In the genomic region with DNA sequence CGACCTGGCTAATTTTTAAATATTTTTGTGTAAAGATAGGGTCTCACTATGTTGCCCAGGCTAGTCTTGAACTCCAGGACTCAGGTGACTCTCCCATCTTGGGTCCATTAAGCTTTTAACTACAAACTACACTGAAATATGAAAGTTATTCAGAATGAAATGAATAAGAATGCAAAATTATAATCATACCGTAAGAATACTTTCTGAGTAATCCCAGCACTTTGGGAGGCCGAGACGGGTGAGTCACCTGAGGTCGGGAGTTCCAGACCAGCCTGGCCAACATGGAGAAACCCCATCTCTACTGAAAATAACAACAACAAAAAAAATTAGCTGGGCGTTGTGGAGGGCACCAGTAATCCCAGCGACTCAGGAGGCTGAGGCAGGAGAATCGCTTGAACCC, we compare ENCODE assay signal across 20 cellular contexts. TPM values are rescaled to one million over a fixed set of nuclear protein-coding genes. Genes with fewer than 3 reads are reported as not detected.
A peak's percentile ranks its signal among the peaks of the same experiment; 100 is the strongest.
DNase-seq lines count a peak whose midpoint lies in the region; ATAC-seq and TF ChIP-seq lines count a peak whose summit lies in the region.
"Had no signal": no experiment of that assay in that cellular context is flagged by ENCODE, and none has a peak within 500 bp of the region (broad histone marks: within the 10 kb centered on the region; RNA-seq: fewer than 3 reads in every experiment).

No MANE protein-coding gene starts in this region.

- intact Hi-C loops in right lobe of liver (cut with DNase I): no loop called here
- intact Hi-C loops in psoas muscle (cut with DNase I): no loop called here

- H3K4me1 Mint-ChIP-seq in T-helper 2 cell treated with Interferon-gamma antibody and Interleukin-4, amounts not matched to agents 5 μg/mL and 100 μg/mL, for 36 hours (ENCODE audit: low read depth): peaks cover 5% of the 10 kb centered on the region
- H3K4me1 Mint-ChIP-seq in activated T-helper 17 cell treated with anti-CD3 and anti-CD28 coated beads, Interleukin-2, amount 50 U/mL, for 72 hours: peaks cover 8% of the 10 kb centered on the region
- H3K4me1 Mint-ChIP-seq: central memory CD8-positive, alpha-beta T cell had no signal

- H2AFZ ChIP-seq in GM23248: no peak overlapping the region

- TF ChIP-seq CTCF in right lobe of liver (IDR thresholded peaks at IDR 0.05) (no peak), psoas muscle (IDR thresholded peaks at IDR 0.05) (no peak), foreskin fibroblast (IDR thresholded peaks at IDR 0.05; ENCODE audit: low read depth, low read length) (no peak)

- H3K36me3 ChIP-seq in GM23248 (ENCODE audit: low read depth) (no peaks in the 10 kb centered on the region), right lobe of liver (peaks cover 0 to 10% (median 6%) of the 10 kb centered on the region in 4 donors), psoas muscle (ENCODE audit: insufficient read depth in 1 of 2, low read depth in 1 of 2) (no peaks in the 10 kb centered on the region)
- H3K36me3 ChIP-seq: ovary had no signal

- H3K4me3 ChIP-seq in GM23248 (no peak overlapping the region), right lobe of liver (peak overlapping the region in 1 of 3 donors; percentile 34), psoas muscle (no peak overlapping the region), foreskin fibroblast (ENCODE audit: low read depth in 1 of 2, low read length in 2 of 2) (no peak overlapping the region)
- H3K4me3 ChIP-seq: ovary, smooth muscle cell had no signal

- H3K27ac Mint-ChIP-seq in T-helper 2 cell treated with Interferon-gamma antibody and Interleukin-4, amounts not matched to agents 5 μg/mL and 100 μg/mL, for 36 hours: no peak overlapping the region
- H3K27ac Mint-ChIP-seq in activated T-helper 17 cell treated with anti-CD3 and anti-CD28 coated beads, Interleukin-2, amount 50 U/mL, for 72 hours: peak overlapping the region; percentile 77

- in situ Hi-C loops in GM23248 (cut with MboI): no loop called here

- H3F3A ChIP-seq in GM23248 (ENCODE audit: insufficient read depth): no peaks in the 10 kb centered on the region

- no peaks in the 10 kb centered on the region for H3K9me3 ChIP-seq in GM23248 (ENCODE audit: low read depth)
- no peaks in the 10 kb centered on the region for H3K9me3 ChIP-seq in right lobe of liver
- no peaks in the 10 kb centered on the region for H3K9me3 ChIP-seq in psoas muscle
- H3K9me3 ChIP-seq: ovary had no signal

- no peak overlapping the region for H3K4me3 Mint-ChIP-seq in T-helper 2 cell treated with Interferon-gamma antibody and Interleukin-4, amounts not matched to agents 5 μg/mL and 100 μg/mL, for 36 hours
- H3K4me3 Mint-ChIP-seq in activated T-helper 17 cell treated with anti-CD3 and anti-CD28 coated beads, Interleukin-2, amount 50 U/mL, for 72 hours: peak overlapping the region; percentile 40
- H3K4me3 Mint-ChIP-seq: central memory CD8-positive, alpha-beta T cell had no signal

- no peaks in the 10 kb centered on the region for H3K9me2 ChIP-seq in GM23248 (ENCODE audit: insufficient read depth)

- WGBS in GM23248 (ENCODE audit: low coverage in 1 of 2, low lambda C conversion rate in 2 of 2, missing lambda C conversion rate in 2 of 2), 2 experiments: 64 to 72% methylated on average over 8 of the region's 8 CpGs
- whole genome bisulfite sequencing in right lobe of liver (ENCODE audit: insufficient coverage, low coverage, low lambda C conversion rate, missing lambda C conversion rate): 53% methylated on average over 8 of the region's 8 CpGs
- 77 to 83% (median 81%) methylated on average over 8 of the region's 8 CpGs for WGBS in psoas muscle, 3 donors

- H3K79me2 ChIP-seq in GM23248 (ENCODE audit: insufficient read depth): no peaks in the 10 kb centered on the region

- DNase-seq in T-helper 2 cell treated with Interferon-gamma antibody and Interleukin-4, amounts not matched to agents 5 μg/mL and 100 μg/mL, for 36 hours (ENCODE audit: low spot score): peak; percentile 30
- DNase-seq in T-helper 2 cell: no peak
- DNase-seq in GM23248: peak; percentile 58
- no peak for DNase-seq in right lobe of liver
- DNase-seq in psoas muscle: no peak
- DNase-seq in foreskin fibroblast: no peak
- DNase-seq: activated effector memory CD4-positive, alpha-beta T cell treated with anti-CD3 and anti-CD28 coated beads, Interleukin-2, amount 50 U/mL, for 16 hours; GDM1; NCI-H2029; NCI-H69 had no signal

- H3K27me3 ChIP-seq in GM23248 (replicated peaks; ENCODE audit: insufficient read depth) (no peaks in the 10 kb centered on the region), right lobe of liver (no peaks in the 10 kb centered on the region), psoas muscle (ENCODE audit: insufficient read depth in 3 of 3, low read length in 2 of 3) (peaks cover 0 to 8% (median 0%) of the 10 kb centered on the region in 3 donors)
- H3K27me3 ChIP-seq: ovary had no signal

- no peaks in the 10 kb centered on the region for H4K20me1 ChIP-seq in GM23248 (ENCODE audit: insufficient read depth)

- no peaks in the 10 kb centered on the region for H3K36me3 Mint-ChIP-seq in T-helper 2 cell treated with Interferon-gamma antibody and Interleukin-4, amounts not matched to agents 5 μg/mL and 100 μg/mL, for 36 hours (ENCODE audit: low read depth)
- H3K36me3 Mint-ChIP-seq in activated T-helper 17 cell treated with anti-CD3 and anti-CD28 coated beads, Interleukin-2, amount 50 U/mL, for 72 hours (ENCODE audit: low read depth): no peaks in the 10 kb centered on the region

- TF ChIP-seq POLR2A in right lobe of liver (IDR thresholded peaks at IDR 0.05): no peak

- no peak overlapping the region for H3K9ac ChIP-seq in GM23248

- H3K27ac ChIP-seq in GM23248: no peak overlapping the region
- peak overlapping the region in 2 of 3 donors; percentile 56 to 75 for H3K27ac ChIP-seq in right lobe of liver
- no peak overlapping the region for H3K27ac ChIP-seq in psoas muscle
- H3K27ac ChIP-seq: 22Rv1, ovary had no signal

- no peaks in the 10 kb centered on the region for H3K9me3 Mint-ChIP-seq in T-helper 2 cell treated with Interferon-gamma antibody and Interleukin-4, amounts not matched to agents 5 μg/mL and 100 μg/mL, for 36 hours
- no peaks in the 10 kb centered on the region for H3K9me3 Mint-ChIP-seq in activated T-helper 17 cell treated with anti-CD3 and anti-CD28 coated beads, Interleukin-2, amount 50 U/mL, for 72 hours
- H3K9me3 Mint-ChIP-seq: central memory CD8-positive, alpha-beta T cell had no signal

- H3K4me1 ChIP-seq in GM23248 (ENCODE audit: insufficient read depth) (0 out of 2 replicates have a peak, but pooled peaks cover 7% of the 10 kb centered on the region), right lobe of liver (peaks cover 0 to 49% (median 16%) of the 10 kb centered on the region in 4 donors), psoas muscle (no peaks in the 10 kb centered on the region)

- peak; percentile 85 for ATAC-seq in activated T-helper 17 cell treated with anti-CD3 and anti-CD28 coated beads, Interleukin-2, amount 50 U/mL, for 72 hours (replicated peaks)
- ATAC-seq in right lobe of liver: no peak
- ATAC-seq in GM21528 (IDR thresholded peaks at IDR 0.05; ENCODE audit: low FRiP score, unreplicated experiment): no peak
- no peak for ATAC-seq in psoas muscle

- H3K4me2 ChIP-seq in GM23248 (ENCODE audit: unreplicated experiment): no peak overlapping the region
- H3K4me2 ChIP-seq: smooth muscle cell had no signal

- H3K27me3 Mint-ChIP-seq in T-helper 2 cell treated with Interferon-gamma antibody and Interleukin-4, amounts not matched to agents 5 μg/mL and 100 μg/mL, for 36 hours (ENCODE audit: low read depth): no peaks in the 10 kb centered on the region
- H3K27me3 Mint-ChIP-seq in activated T-helper 17 cell treated with anti-CD3 and anti-CD28 coated beads, Interleukin-2, amount 50 U/mL, for 72 hours: peaks cover 12% of the 10 kb centered on the region

RNA-seq across cellular contexts. Expression of gene ORM1, which starts 1.1 kb away (rescaled TPM):
- not detected in 2 replicates for total RNA-seq in GM23248 (2014; rRNA removed; shearing (Covaris generic))
- not detected in 2 replicates for polyA plus RNA-seq in GM23248 (2016; fragmentation: Nextera tagmentation; extraction: Ambion mirVana)
- not detected for total RNA-seq in activated T-helper 17 cell treated with anti-CD3 and anti-CD28 coated beads, Interleukin-2, amount 50 U/mL, for 72 hours
- total RNA-seq in right lobe of liver: over 10,000 TPM; 11,577 to 28,471 (median 22,756) TPM
- total RNA-seq in psoas muscle: 1 to 10 TPM in 2 of 4 donors, not detected in 2; 1.8 to 2.8 TPM
- polyA plus RNA-seq in psoas muscle: under 1 TPM in 2 of 3 donors, not detected in 1; 0.21 to 0.63 TPM
- total RNA-seq: glomerular endothelial cell, kidney epithelial cell, MCF 10A, smooth muscle cell had no signal

RNA-seq across cellular contexts. Expression of gene ORM2, which starts 7.9 kb away (rescaled TPM):
- not detected in 2 replicates for total RNA-seq in GM23248 (2014; rRNA removed; shearing (Covaris generic))
- polyA plus RNA-seq in GM23248 (2016; fragmentation: Nextera tagmentation; extraction: Ambion mirVana) (not detected in 2 replicates), psoas muscle (under 1 TPM in 1 of 3 donors, not detected in 2; 0.68 TPM)
- total RNA-seq in activated T-helper 17 cell treated with anti-CD3 and anti-CD28 coated beads, Interleukin-2, amount 50 U/mL, for 72 hours: not detected
- total RNA-seq in right lobe of liver (1,000 to 10,000 TPM; 3,162 to 5,107 (median 3,869) TPM), psoas muscle (not detected)
- total RNA-seq: glomerular endothelial cell, kidney epithelial cell, MCF 10A, smooth muscle cell, ureter had no signal
- polyA plus RNA-seq: smooth muscle cell had no signal

Comparison
In these comparisons a context has a peak if more than half of its experiments do, and no peak if none do; other contexts are left out.
1. DNase-seq: peak in T-helper 2 cell treated with Interferon-gamma antibody and Interleukin-4, amounts not matched to agents 5 μg/mL and 100 μg/mL, for 36 hours (single experiment) and GM23248 (single experiment); none in T-helper 2 cell (0 of 5), right lobe of liver (0 of 3), psoas muscle (0 of 2) and foreskin fibroblast (0 of 2).
2. H3K27ac ChIP-seq: peak in right lobe of liver (2 of 3); none in GM23248 (single experiment) and psoas muscle (single experiment).
3. RNA of gene ORM1, which starts 1.1 kb away (total RNA-seq): 11,577 to 28,471 TPM in right lobe of liver; 1.8 to 2.8 TPM in psoas muscle, not detected in GM23248 and not detected in activated T-helper 17 cell treated with anti-CD3 and anti-CD28 coated beads, Interleukin-2, amount 50 U/mL, for 72 hours; every median in the first group is over 1,000 times any median in the second.
4. RNA of gene ORM2, which starts 7.9 kb away (total RNA-seq): 3,162 to 5,107 TPM in right lobe of liver; not detected in psoas muscle, not detected in GM23248 and not detected in activated T-helper 17 cell treated with anti-CD3 and anti-CD28 coated beads, Interleukin-2, amount 50 U/mL, for 72 hours; every median in the first group is over 1,000 times any median in the second.